Comparison of ENCODE assay signal across 8 cellular contexts in genomic region chr19:1874554-1875185, GRCh38.
DNase-seq lines count a peak whose midpoint lies in the region; ATAC-seq and TF ChIP-seq lines count a peak whose summit lies in the region.

No MANE protein-coding gene starts in this region.

- H3K4me3 ChIP-seq in GM06990 (replicated peaks; ENCODE audit: low read depth, low read length), result peak overlapping the region; percentile 85
- H3K4me3 ChIP-seq in NT2/D1 (ENCODE audit: insufficient read length, low read depth), result peak overlapping the region; percentile 100
- H3K4me3 ChIP-seq in coronary artery, result peak overlapping the region; percentile 98
- peak overlapping the region; percentile 76 to 95 for H3K4me3 ChIP-seq in muscle layer of duodenum (ENCODE audit: low read depth in 1 of 2, low read length in 2 of 2)

- peaks cover 17% of the 10 kb centered on the region for H3K4me1 ChIP-seq in NT2/D1 (ENCODE audit: insufficient read depth, insufficient read length)
- H3K4me1 ChIP-seq in muscle layer of duodenum (ENCODE audit: control insufficient read depth in 1 of 2, insufficient read depth in 2 of 2, low read length in 2 of 2), result peaks cover 6 to 35% of the 10 kb centered on the region in 2 donors

- TF ChIP-seq CTCF in GM06990 (IDR thresholded peaks at IDR 0.05; ENCODE audit: insufficient read depth, low read length, poor library complexity, severe bottlenecking), result no peak
- TF ChIP-seq CTCF in coronary artery (IDR thresholded peaks at IDR 0.05), result no peak

- H3K27me3 ChIP-seq in GM06990 (replicated peaks; ENCODE audit: control insufficient read depth, insufficient read depth, low read length) (no peaks in the 10 kb centered on the region), NT2/D1 (ENCODE audit: insufficient read depth, insufficient read length) (no peaks in the 10 kb centered on the region), muscle layer of duodenum (ENCODE audit: low read depth, low read length) (no peaks in the 10 kb centered on the region)

- H3K36me3 ChIP-seq in GM06990 (ENCODE audit: control insufficient read depth, insufficient read depth, low read length), result peaks cover 12% of the 10 kb centered on the region
- H3K36me3 ChIP-seq in NT2/D1 (ENCODE audit: insufficient read depth, insufficient read length, low read length), result peaks cover 28% of the 10 kb centered on the region
- peaks cover 0 to 4% of the 10 kb centered on the region in 2 donors for H3K36me3 ChIP-seq in muscle layer of duodenum (ENCODE audit: control insufficient read depth in 1 of 2, insufficient read depth in 2 of 2, low read length in 2 of 2)

- no peak for DNase-seq in GM06990 (ENCODE audit: extremely low read depth, insufficient read length)
- DNase-seq in NT2/D1 (ENCODE audit: low read depth, low spot score), result no peak
- no peak for DNase-seq in coronary artery (ENCODE audit: low spot score)
- no peak for DNase-seq in NCI-H1417 treated with DMSO at 0.1 percent for 48 hours (lab: John Stamatoyannopoulos, UW)
- no peak for DNase-seq in NCI-H748 treated with DMSO at 0.1 percent for 48 hours (lab: John Stamatoyannopoulos, UW)

- ATAC-seq in HG03139 (IDR thresholded peaks at IDR 0.05; ENCODE audit: unreplicated experiment), result no peak
- ATAC-seq in HG03342 (IDR thresholded peaks at IDR 0.05; ENCODE audit: unreplicated experiment), result no peak

- H3K27ac ChIP-seq in coronary artery (peak overlapping the region in 1 of 2 donors; percentile 97), muscle layer of duodenum (ENCODE audit: low read length) (peak overlapping the region; percentile 63)

- H3K9ac ChIP-seq in NT2/D1 (ENCODE audit: insufficient read length, low read depth), result peak overlapping the region; percentile 100

- H3K9me3 ChIP-seq in NT2/D1 (ENCODE audit: insufficient read depth, low read length) (no peaks in the 10 kb centered on the region), muscle layer of duodenum (ENCODE audit: control insufficient read depth in 1 of 2, low read length in 2 of 2) (no peaks in the 10 kb centered on the region)
